ENCODE assay signal across 17 cellular contexts in genomic region chr16:50096791-50097190, GRCh38. TPM values are rescaled to one million over a fixed set of nuclear protein-coding genes. Genes with fewer than 3 reads are reported as not detected.
DNase-seq lines count a peak whose midpoint lies in the region; ATAC-seq, FAIRE-seq and TF ChIP-seq lines count a peak whose summit lies in the region.
"Had no signal": no experiment of that assay in that cellular context is flagged by ENCODE, and none has a peak within 500 bp of the region (broad histone marks: within the 10 kb centered on the region; RNA-seq: fewer than 3 reads in every experiment).

No MANE protein-coding gene starts in this region.

- no peak for ATAC-seq in right lobe of liver
- ATAC-seq: esophagus mucosa, sciatic nerve had no signal

- H4K20me1 ChIP-seq in astrocyte (ENCODE audit: insufficient read depth, low read length) = no peaks in the 10 kb centered on the region

- H3K4me2 ChIP-seq in astrocyte (ENCODE audit: low read length) = peak overlapping the region; percentile 66
- H3K4me2 ChIP-seq: BLaER1 treated with 17β-estradiol and CSF1 and Interleukin-3, amounts not matched to agents 10 nM and 100 nM had no signal

- H3K27ac ChIP-seq in AG04450 (ENCODE audit: low read depth, low read length) = no peak overlapping the region
- no peak overlapping the region for H3K27ac ChIP-seq in astrocyte (ENCODE audit: low read depth, low read length)
- no peak overlapping the region for H3K27ac ChIP-seq in right lobe of liver
- H3K27ac ChIP-seq: ascending aorta; BLaER1 treated with 17β-estradiol and CSF1 and Interleukin-3, amounts not matched to agents 10 nM and 100 nM had no signal

- no peak for FAIRE-seq in H54 (lab: Jason Lieb, UNC)
- FAIRE-seq in astrocyte (lab: Jason Lieb, UNC) = no peak

- TF ChIP-seq POLR2A in H54 (IDR thresholded peaks at IDR 0.05; ENCODE audit: low read depth, low read length) = no peak
- no peak for TF ChIP-seq POLR2A in right lobe of liver (IDR thresholded peaks at IDR 0.05)

- H3K9me3 Mint-ChIP-seq in astrocyte (ENCODE audit: unreplicated experiment) = no peaks in the 10 kb centered on the region

- no peak overlapping the region for H3K27ac Mint-ChIP-seq in astrocyte (ENCODE audit: unreplicated experiment)

- no peak overlapping the region for H3K4me3 Mint-ChIP-seq in astrocyte (ENCODE audit: unreplicated experiment)

- H3K4me1 Mint-ChIP-seq in astrocyte (ENCODE audit: low read depth, unreplicated experiment) = peaks cover 2% of the 10 kb centered on the region

- H3K79me2 ChIP-seq in astrocyte (ENCODE audit: insufficient read depth, low read length) = no peaks in the 10 kb centered on the region

- no peak overlapping the region for H3K9ac ChIP-seq in astrocyte (ENCODE audit: low read length)
- H3K9ac ChIP-seq: BLaER1 treated with 17β-estradiol and CSF1 and Interleukin-3, amounts not matched to agents 10 nM and 100 nM had no signal

- 90% methylated on average over 3 of the region's 3 CpGs for WGBS in right lobe of liver (ENCODE audit: insufficient coverage, low coverage, low lambda C conversion rate, missing lambda C conversion rate)

- H3K36me3 ChIP-seq in astrocyte (ENCODE audit: insufficient read depth, low read length) = peaks cover 15% of the 10 kb centered on the region
- H3K36me3 ChIP-seq in right lobe of liver = peaks cover 0 to 28% (median 9%) of the 10 kb centered on the region in 4 donors

- H3K4me1 ChIP-seq in astrocyte (ENCODE audit: insufficient read depth, low read length) = peaks cover 15% of the 10 kb centered on the region
- no peaks in the 10 kb centered on the region for H3K4me1 ChIP-seq in right lobe of liver
- H3K4me1 ChIP-seq: ascending aorta had no signal

- intact Hi-C loops in right lobe of liver (cut with DNase I) = no loop called here

- peaks cover 2% of the 10 kb centered on the region for H3K36me3 Mint-ChIP-seq in astrocyte (ENCODE audit: low read depth, unreplicated experiment)

- H3K4me3 ChIP-seq in AG04450 (ENCODE audit: low read depth, low read length) (no peak overlapping the region), astrocyte (ENCODE audit: insufficient read depth, low read depth, low read length) (no peak overlapping the region), fibroblast of villous mesenchyme (ENCODE audit: low read depth, low read length) (no peak overlapping the region), right lobe of liver (no peak overlapping the region)
- H3K4me3 ChIP-seq: ascending aorta; BLaER1 treated with 17β-estradiol and CSF1 and Interleukin-3, amounts not matched to agents 10 nM and 100 nM had no signal

- DNase-seq in AG04450 (ENCODE audit: low read depth, low spot score) = peak; percentile 24
- peak; percentile 15 for DNase-seq in H54 (ENCODE audit: insufficient read length, low spot score)
- DNase-seq in astrocyte (ENCODE audit: low read depth) = peak; percentile 68
- peak; percentile 13 for DNase-seq in fibroblast of villous mesenchyme (ENCODE audit: low read depth)
- no peak for DNase-seq in ureter (ENCODE audit: low spot score)
- DNase-seq in NCI-H187 treated with DMSO at 0.1 percent for 48 hours (lab: John Stamatoyannopoulos, UW) = no peak
- no peak for DNase-seq in right lobe of liver
- DNase-seq in DMS 273 treated with DMSO at 0.1 percent for 48 hours (lab: John Stamatoyannopoulos, UW) = no peak
- DNase-seq: activated CD4-positive, alpha-beta T cell treated with anti-CD3 and anti-CD28 coated beads for 48 hours; Karpas-422; NCI-H1436 treated with DMSO at 0.1 percent for 48 hours; nucleus accumbens; SHP77 treated with DMSO at 0.1 percent for 48 hours had no signal

- CTCF ChIA-PET in AG04450 (lab: Charles Lee) = interaction anchor here (1.3 to 1.9 kb wide), 4 partner anchors 72 to 710 kb away, joined by 3 to 16 read pairs (median 8); partner anchors contain the start of gene CNEP1R1

- POLR2A ChIA-PET in AG04450 (lab: Yijun Ruan, JAX) = interaction anchor here (0.6 kb wide), 1 partner anchor 12 kb away, joined by 4 read pairs; no protein-coding TSS in a partner anchor

- no peaks in the 10 kb centered on the region for H3K27me3 ChIP-seq in AG04450 (ENCODE audit: control insufficient read depth, insufficient read depth, low read length)
- H3K27me3 ChIP-seq in astrocyte (ENCODE audit: insufficient read depth, low read length) = no peaks in the 10 kb centered on the region
- no peaks in the 10 kb centered on the region for H3K27me3 ChIP-seq in right lobe of liver
- H3K27me3 ChIP-seq: ascending aorta; BLaER1 treated with 17β-estradiol and CSF1 and Interleukin-3, amounts not matched to agents 10 nM and 100 nM had no signal

- H2AFZ ChIP-seq in astrocyte (ENCODE audit: low read depth, low read length) = no peak overlapping the region

- H3K9me3 ChIP-seq in AG04450 (ENCODE audit: control insufficient read depth, insufficient read depth, low read length) = no peaks in the 10 kb centered on the region
- H3K9me3 ChIP-seq in astrocyte (ENCODE audit: insufficient read depth, low read depth, low read length) = no peaks in the 10 kb centered on the region
- no peaks in the 10 kb centered on the region for H3K9me3 ChIP-seq in right lobe of liver
- H3K9me3 ChIP-seq: ascending aorta; BLaER1 treated with 17β-estradiol and CSF1 and Interleukin-3, amounts not matched to agents 10 nM and 100 nM had no signal

- no peak for TF ChIP-seq CTCF in AG04450 (IDR thresholded peaks at IDR 0.05; ENCODE audit: low read depth, low read length)
- TF ChIP-seq CTCF in astrocyte (IDR thresholded peaks at IDR 0.05; ENCODE audit: insufficient read depth, low read depth, low read length) = no peak
- no peak for TF ChIP-seq CTCF in fibroblast of villous mesenchyme (IDR thresholded peaks at IDR 0.05; ENCODE audit: insufficient read depth, low read depth, low read length)
- no peak for TF ChIP-seq CTCF in right lobe of liver (IDR thresholded peaks at IDR 0.05)

- H3K27me3 Mint-ChIP-seq in astrocyte (ENCODE audit: low read depth, unreplicated experiment) = no peaks in the 10 kb centered on the region

RNA-seq across cellular contexts. Expression of gene HEATR3, which starts 31.0 kb away (rescaled TPM):
- polyA plus RNA-seq in AG04450 (2011; rRNA removed) = 15.0 and 17.1 TPM in 2 replicates
- polyA minus RNA-seq in AG04450 (2011; rRNA and poly(A)+ RNA removed) = 14.2 and 15.0 TPM in 2 replicates
- 22.2 and 26.8 TPM in 2 replicates for total RNA-seq in astrocyte
- 31.2 and 34.5 TPM in 2 replicates for total RNA-seq in fibroblast of villous mesenchyme
- total RNA-seq in ureter = 26.1 TPM
- total RNA-seq in right lobe of liver = 10 to 100 TPM in 5 of 6 experiments, 1 to 10 TPM in 1; 8.7 to 21.1 (median 12.2) TPM

RNA-seq across cellular contexts. Expression of gene TENT4B, which starts 56.3 kb away (rescaled TPM):
- polyA plus RNA-seq in AG04450 (2011; rRNA removed) = 6.0 and 8.9 TPM in 2 replicates
- polyA minus RNA-seq in AG04450 (2011; rRNA and poly(A)+ RNA removed) = 9.3 and 12.4 TPM in 2 replicates
- total RNA-seq in astrocyte (16.1 and 17.0 TPM in 2 replicates), fibroblast of villous mesenchyme (7.1 and 12.5 TPM in 2 replicates), ureter (17.4 TPM), right lobe of liver (10 to 100 TPM in 1 of 6 experiments, 1 to 10 TPM in 5; 7.2 to 13.2 (median 9.3) TPM)

Comparison
In these comparisons a context has a peak if more than half of its experiments do, and no peak if none do; other contexts are left out.
1. DNase-seq: peak in AG04450 (single experiment), H54 (single experiment), astrocyte (single experiment) and fibroblast of villous mesenchyme (single experiment); none in ureter (single experiment), NCI-H187 treated with DMSO at 0.1 percent for 48 hours (single experiment), right lobe of liver (0 of 3) and DMS 273 treated with DMSO at 0.1 percent for 48 hours (single experiment).